ENCODE assay signal across 20 cellular contexts in the genomic region with DNA sequence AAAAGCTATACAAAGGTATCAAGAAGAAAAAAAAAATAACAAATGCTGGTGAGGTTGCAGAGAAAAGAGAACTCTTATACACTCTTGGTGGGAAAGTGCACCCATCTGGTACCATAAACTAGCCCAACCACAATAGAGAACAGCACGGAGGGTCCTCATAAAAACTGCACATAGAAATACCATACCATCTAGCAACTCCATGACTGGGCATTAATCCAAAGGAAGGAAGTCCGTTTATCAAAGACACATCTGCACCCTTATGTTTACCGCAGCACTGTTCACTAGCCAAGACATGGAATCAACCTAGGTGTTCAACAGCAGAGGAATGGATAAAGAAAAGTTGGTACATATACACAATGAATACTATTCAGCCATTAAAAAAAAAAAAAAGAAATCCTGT. TPM values are rescaled to one million over a fixed set of nuclear protein-coding genes. Genes with fewer than 3 reads are reported as not detected.
"Had no signal": no experiment of that assay in that cellular context is flagged by ENCODE, and none has a peak within 500 bp of the region (broad histone marks: within the 10 kb centered on the region; RNA-seq: fewer than 3 reads in every experiment).

No MANE protein-coding gene starts in this region.

- DNase-seq: activated CD4-positive, alpha-beta T cell treated with anti-CD3 and anti-CD28 coated beads, Interleukin-2, amount 10 ng/mL, durations not matched to agents 7 days and 5 days; activated CD8-positive, alpha-beta memory T cell treated with anti-CD3 and anti-CD28 coated beads, Interleukin-2, amount 50 U/mL, for 4 hours; activated CD8-positive, alpha-beta T cell treated with anti-CD3 and anti-CD28 coated beads, Interleukin-2, amount 10 ng/mL, durations not matched to agents 7 days and 5 days; activated T-cell treated with anti-CD3 and anti-CD28 coated beads, Interleukin-2, amount 50 U/mL, for 4 hours; adrenal gland; cortex of kidney; effector CD4-positive, alpha-beta T cell; hypothalamus; lower lobe of right lung; natural killer cell; ovary; psoas muscle; small intestine; stimulated activated CD4-positive, alpha-beta T cell treated with anti-CD3 and anti-CD28 coated beads, Interleukin-15, amount 100 ng/mL, for 24 hours; stimulated activated CD4-positive, alpha-beta T cell treated with anti-CD3 and anti-CD28 coated beads, Interleukin-2, amount 100 ng/mL, for 48 hours; stimulated activated naive CD8-positive, alpha-beta T cell treated with anti-CD3 and anti-CD28 coated beads, Interleukin-15, amount 100 ng/mL, for 72 hours; transverse colon had no signal

RNA-seq across cellular contexts. Expression of gene CLDN5, which starts 10.8 kb away (rescaled TPM):
- total RNA-seq: activated CD8-positive, alpha-beta T cell treated with anti-CD3 and anti-CD28 coated beads, Interleukin-2, amount 10 ng/mL, durations not matched to agents 7 days and 5 days; activated naive CD4-positive, alpha-beta T cell treated with anti-CD3 and anti-CD28 coated beads, Interleukin-2, amount 50 U/mL, for 72 hours; astrocyte; fibroblast of villous mesenchyme had no signal
